ENCODE assay signal across 15 cellular contexts in genomic region chr14:38107216-38107631, GRCh38.
A peak's percentile ranks its signal among the peaks of the same experiment; 100 is the strongest.
DNase-seq lines count a peak whose midpoint lies in the region; ATAC-seq and TF ChIP-seq lines count a peak whose summit lies in the region.
"Had no signal": no experiment of that assay in that cellular context is flagged by ENCODE, and none has a peak within 500 bp of the region (broad histone marks: within the 10 kb centered on the region; RNA-seq: fewer than 3 reads in every experiment).

No MANE protein-coding gene starts in this region.

- no peak overlapping the region for H3K4me3 ChIP-seq in MM.1S (ENCODE audit: low read length)
- H3K4me3 ChIP-seq: heart right ventricle, thyroid gland had no signal

- H3K36me3 Mint-ChIP-seq in activated naive CD4-positive, alpha-beta T cell treated with anti-CD3 and anti-CD28 coated beads for 36 hours (ENCODE audit: low read depth), result peaks cover 1% of the 10 kb centered on the region
- H3K36me3 Mint-ChIP-seq in activated naive CD4-positive, alpha-beta T cell treated with anti-CD3 and anti-CD28 coated beads, Interleukin-2, amount 10 ng/mL, durations not matched to agents 7 days and 5 days, result peaks cover 2% of the 10 kb centered on the region

- no peaks in the 10 kb centered on the region for H3K79me2 ChIP-seq in MM.1S (ENCODE audit: low read length)

- peak; percentile 81 for ATAC-seq in HG02678 (IDR thresholded peaks at IDR 0.05; ENCODE audit: unreplicated experiment)
- ATAC-seq in stimulated activated naive CD8-positive, alpha-beta T cell treated with anti-CD3 and anti-CD28 coated beads, Interleukin-15, amount 100 ng/mL, for 72 hours, result peak; percentile 94
- ATAC-seq: heart right ventricle; naive thymus-derived CD4-positive, alpha-beta T cell; sciatic nerve had no signal

- H3K4me1 ChIP-seq in MM.1S (ENCODE audit: low read length), result no peaks in the 10 kb centered on the region
- H3K4me1 ChIP-seq: heart right ventricle, thyroid gland had no signal

- H3K27me3 ChIP-seq in MM.1S (replicated peaks; ENCODE audit: insufficient read depth, low read length), result no peaks in the 10 kb centered on the region
- H3K27me3 ChIP-seq: heart right ventricle, thyroid gland had no signal

- TF ChIP-seq CTCF in MM.1S (IDR thresholded peaks at IDR 0.05; ENCODE audit: low read length), result no peak

- CTCF ChIA-PET in activated naive CD4-positive, alpha-beta T cell treated with anti-CD3 and anti-CD28 coated beads for 36 hours (lab: Charles Lee), result interaction anchor here (0.9 kb wide), 1 partner anchor 90 kb away, joined by 5 read pairs; no protein-coding TSS in a partner anchor
- CTCF ChIA-PET in activated naive CD4-positive, alpha-beta T cell treated with anti-CD3 and anti-CD28 coated beads, Interleukin-2, amount 10 ng/mL, durations not matched to agents 7 days and 5 days (lab: Charles Lee), result no interaction called here

- H3K4me2 ChIP-seq in MM.1S (ENCODE audit: low read depth, low read length), result no peak overlapping the region

- no peaks in the 10 kb centered on the region for H3K36me3 ChIP-seq in MM.1S (replicated peaks; ENCODE audit: insufficient read depth, low read length)
- H3K36me3 ChIP-seq: heart right ventricle, thyroid gland had no signal

- no peak overlapping the region for H3K9ac ChIP-seq in MM.1S (ENCODE audit: low read length)

- H3K27ac ChIP-seq in MM.1S (ENCODE audit: low read length), result no peak overlapping the region
- H3K27ac ChIP-seq: heart right ventricle, thyroid gland had no signal

- no peak overlapping the region for H2AFZ ChIP-seq in MM.1S (ENCODE audit: low read length)

- intact Hi-C loops in activated naive CD4-positive, alpha-beta T cell treated with anti-CD3 and anti-CD28 coated beads for 36 hours (cut with micrococcal nuclease), result loop anchor here (1.0 to 2.0 kb wide), 4 partner anchors 22 to 42 kb away; no protein-coding TSS in a partner anchor

- peaks cover 11% of the 10 kb centered on the region for H3K9me3 Mint-ChIP-seq in activated naive CD4-positive, alpha-beta T cell treated with anti-CD3 and anti-CD28 coated beads for 36 hours
- H3K9me3 Mint-ChIP-seq in activated naive CD4-positive, alpha-beta T cell treated with anti-CD3 and anti-CD28 coated beads, Interleukin-2, amount 10 ng/mL, durations not matched to agents 7 days and 5 days, result peaks cover 21% of the 10 kb centered on the region
- H3K9me3 Mint-ChIP-seq in stimulated activated naive CD8-positive, alpha-beta T cell treated with anti-CD3 and anti-CD28 coated beads, Interleukin-15, amount 100 ng/mL, for 72 hours, result peaks cover 23 to 30% of the 10 kb centered on the region in 2 donors

- DNase-seq in activated naive CD4-positive, alpha-beta T cell treated with anti-CD3 and anti-CD28 coated beads for 36 hours, result peak; percentile 29
- no peak for DNase-seq in activated naive CD4-positive, alpha-beta T cell treated with anti-CD3 and anti-CD28 coated beads, Interleukin-2, amount 10 ng/mL, durations not matched to agents 7 days and 5 days
- DNase-seq in MM.1S, result peak; percentile 10
- DNase-seq in stimulated activated naive CD8-positive, alpha-beta T cell treated with anti-CD3 and anti-CD28 coated beads, Interleukin-15, amount 100 ng/mL, for 72 hours, result peak; percentile 33 to 61
- DNase-seq in NCI-H524 (lab: John Stamatoyannopoulos, UW), result no peak
- no peak for DNase-seq in NCI-H345 treated with DMSO at 0.1 percent for 48 hours (lab: John Stamatoyannopoulos, UW; ENCODE audit: unreplicated experiment)
- no peak for DNase-seq in effector CD8-positive, alpha-beta T cell (lab: John Stamatoyannopoulos, UW)
- DNase-seq: heart right ventricle; MV-4-11; naive thymus-derived CD4-positive, alpha-beta T cell; NCI-H446 treated with DMSO at 0.1 percent for 48 hours; Right ventricle myocardium superior; thyroid gland had no signal

- H4K20me1 ChIP-seq in MM.1S (ENCODE audit: insufficient read depth, low read length), result no peaks in the 10 kb centered on the region

- H3K9me3 ChIP-seq in MM.1S (replicated peaks; ENCODE audit: insufficient read depth, low read length), result no peaks in the 10 kb centered on the region
- H3K9me3 ChIP-seq: thyroid gland had no signal

- no peaks in the 10 kb centered on the region for H3K27me3 Mint-ChIP-seq in activated naive CD4-positive, alpha-beta T cell treated with anti-CD3 and anti-CD28 coated beads for 36 hours (ENCODE audit: low read depth)
- H3K27me3 Mint-ChIP-seq in activated naive CD4-positive, alpha-beta T cell treated with anti-CD3 and anti-CD28 coated beads, Interleukin-2, amount 10 ng/mL, durations not matched to agents 7 days and 5 days, result no peaks in the 10 kb centered on the region
- H3K27me3 Mint-ChIP-seq in stimulated activated naive CD8-positive, alpha-beta T cell treated with anti-CD3 and anti-CD28 coated beads, Interleukin-15, amount 100 ng/mL, for 72 hours, result no peaks in the 10 kb centered on the region
- H3K27me3 Mint-ChIP-seq: naive thymus-derived CD4-positive, alpha-beta T cell had no signal

- H3F3A ChIP-seq in MM.1S (ENCODE audit: insufficient read depth, low read length), result no peaks in the 10 kb centered on the region

- H3K4me3 Mint-ChIP-seq in activated naive CD4-positive, alpha-beta T cell treated with anti-CD3 and anti-CD28 coated beads for 36 hours, result no peak overlapping the region
- no peak overlapping the region for H3K4me3 Mint-ChIP-seq in activated naive CD4-positive, alpha-beta T cell treated with anti-CD3 and anti-CD28 coated beads, Interleukin-2, amount 10 ng/mL, durations not matched to agents 7 days and 5 days
- peak overlapping the region in 1 of 2 donors; percentile 17 for H3K4me3 Mint-ChIP-seq in stimulated activated naive CD8-positive, alpha-beta T cell treated with anti-CD3 and anti-CD28 coated beads, Interleukin-15, amount 100 ng/mL, for 72 hours
- H3K4me3 Mint-ChIP-seq: naive thymus-derived CD4-positive, alpha-beta T cell had no signal

- H3K9me2 ChIP-seq in MM.1S (replicated peaks; ENCODE audit: insufficient read depth, low read length), result no peaks in the 10 kb centered on the region

- H3K27ac Mint-ChIP-seq in activated naive CD4-positive, alpha-beta T cell treated with anti-CD3 and anti-CD28 coated beads for 36 hours, result no peak overlapping the region
- H3K27ac Mint-ChIP-seq in activated naive CD4-positive, alpha-beta T cell treated with anti-CD3 and anti-CD28 coated beads, Interleukin-2, amount 10 ng/mL, durations not matched to agents 7 days and 5 days, result no peak overlapping the region
- H3K27ac Mint-ChIP-seq in stimulated activated naive CD8-positive, alpha-beta T cell treated with anti-CD3 and anti-CD28 coated beads, Interleukin-15, amount 100 ng/mL, for 72 hours, result no peak overlapping the region

- peaks cover 21% of the 10 kb centered on the region for H3K4me1 Mint-ChIP-seq in activated naive CD4-positive, alpha-beta T cell treated with anti-CD3 and anti-CD28 coated beads for 36 hours (ENCODE audit: low read depth)
- peaks cover 15% of the 10 kb centered on the region for H3K4me1 Mint-ChIP-seq in activated naive CD4-positive, alpha-beta T cell treated with anti-CD3 and anti-CD28 coated beads, Interleukin-2, amount 10 ng/mL, durations not matched to agents 7 days and 5 days
- peaks cover 19% of the 10 kb centered on the region for H3K4me1 Mint-ChIP-seq in stimulated activated naive CD8-positive, alpha-beta T cell treated with anti-CD3 and anti-CD28 coated beads, Interleukin-15, amount 100 ng/mL, for 72 hours

Comparison
In these comparisons a context has a peak if more than half of its experiments do, and no peak if none do; other contexts are left out.
1. DNase-seq: peak in activated naive CD4-positive, alpha-beta T cell treated with anti-CD3 and anti-CD28 coated beads for 36 hours (single experiment), MM.1S (single experiment) and stimulated activated naive CD8-positive, alpha-beta T cell treated with anti-CD3 and anti-CD28 coated beads, Interleukin-15, amount 100 ng/mL, for 72 hours (2 of 2); none in activated naive CD4-positive, alpha-beta T cell treated with anti-CD3 and anti-CD28 coated beads, Interleukin-2, amount 10 ng/mL, durations not matched to agents 7 days and 5 days (single experiment), NCI-H524 (0 of 2), NCI-H345 treated with DMSO at 0.1 percent for 48 hours (single experiment) and effector CD8-positive, alpha-beta T cell (single experiment).